1 cellular context compared by ENCODE assay signal in genomic region chr5:179795863-179796833, GRCh38.
TF ChIP-seq lines count a peak whose summit lies in the region.

No MANE protein-coding gene starts in this region.

TF ChIP-seq in GM12878, 131 proteins besides CTCF, POLR2A, EP300 and RAD21 (continued from another document and continues in another):
- TF ChIP-seq, protein P1, sequence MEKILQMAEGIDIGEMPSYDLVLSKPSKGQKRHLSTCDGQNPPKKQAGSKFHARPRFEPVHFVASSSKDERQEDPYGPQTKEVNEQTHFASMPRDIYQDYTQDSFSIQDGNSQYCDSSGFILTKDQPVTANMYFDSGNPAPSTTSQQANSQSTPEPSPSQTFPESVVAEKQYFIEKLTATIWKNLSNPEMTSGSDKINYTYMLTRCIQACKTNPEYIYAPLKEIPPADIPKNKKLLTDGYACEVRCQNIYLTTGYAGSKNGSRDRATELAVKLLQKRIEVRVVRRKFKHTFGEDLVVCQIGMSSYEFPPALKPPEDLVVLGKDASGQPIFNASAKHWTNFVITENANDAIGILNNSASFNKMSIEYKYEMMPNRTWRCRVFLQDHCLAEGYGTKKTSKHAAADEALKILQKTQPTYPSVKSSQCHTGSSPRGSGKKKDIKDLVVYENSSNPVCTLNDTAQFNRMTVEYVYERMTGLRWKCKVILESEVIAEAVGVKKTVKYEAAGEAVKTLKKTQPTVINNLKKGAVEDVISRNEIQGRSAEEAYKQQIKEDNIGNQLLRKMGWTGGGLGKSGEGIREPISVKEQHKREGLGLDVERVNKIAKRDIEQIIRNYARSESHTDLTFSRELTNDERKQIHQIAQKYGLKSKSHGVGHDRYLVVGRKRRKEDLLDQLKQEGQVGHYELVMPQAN (conservative IDR thresholded peaks at IDR 0.05), result peak; percentile 65; the same call in 1 of the 2 replicates
- TF ChIP-seq BACH1 (IDR thresholded peaks at IDR 0.05; ENCODE audit: borderline replicate concordance), result peak; percentile 90
- TF ChIP-seq PAX5 (IDR thresholded peaks at IDR 0.05; ENCODE audit: borderline replicate concordance, low read depth, low read length), result peak; percentile 20; the same call in 1 of the 2 replicates
- peak; percentile 47; the same call in 1 of the 2 replicates for TF ChIP-seq YY1 (IDR thresholded peaks at IDR 0.05; ENCODE audit: low read depth, low read length)
- TF ChIP-seq HSF1 (IDR thresholded peaks at IDR 0.05; ENCODE audit: low read depth, low read length), result no peak
- peak; percentile 8 for TF ChIP-seq SP1 (IDR thresholded peaks at IDR 0.05; ENCODE audit: low read depth, low read length)
- TF ChIP-seq PRDM15 (CRISPR knock-in tag; IDR thresholded peaks at IDR 0.05), result no peak
- no peak for TF ChIP-seq TCF7 (IDR thresholded peaks at IDR 0.05; ENCODE audit: borderline replicate concordance)
- TF ChIP-seq ZNF384 (IDR thresholded peaks at IDR 0.05; ENCODE audit: borderline replicate concordance, low read depth, low read length), result no peak
- TF ChIP-seq CHD2 (IDR thresholded peaks at IDR 0.05; ENCODE audit: borderline replicate concordance, low read depth, low read length), result peak; percentile 39; the same call in 1 of the 2 replicates
- TF ChIP-seq MEF2B (IDR thresholded peaks at IDR 0.05; ENCODE audit: partially characterized antibody, poor library complexity, severe bottlenecking), result no peak
- TF ChIP-seq ASH2L (IDR thresholded peaks at IDR 0.05; ENCODE audit: borderline replicate concordance, low read depth), result no peak
- no peak for TF ChIP-seq FOXK2 (IDR thresholded peaks at IDR 0.05)
- peak; percentile 91 for TF ChIP-seq IKZF1 (conservative IDR thresholded peaks at IDR 0.05)
- 0 out of 2 replicates have a peak, but pooled peaks have one; percentile 52 for TF ChIP-seq BCLAF1 (IDR thresholded peaks at IDR 0.05)
- TF ChIP-seq, protein P2, sequence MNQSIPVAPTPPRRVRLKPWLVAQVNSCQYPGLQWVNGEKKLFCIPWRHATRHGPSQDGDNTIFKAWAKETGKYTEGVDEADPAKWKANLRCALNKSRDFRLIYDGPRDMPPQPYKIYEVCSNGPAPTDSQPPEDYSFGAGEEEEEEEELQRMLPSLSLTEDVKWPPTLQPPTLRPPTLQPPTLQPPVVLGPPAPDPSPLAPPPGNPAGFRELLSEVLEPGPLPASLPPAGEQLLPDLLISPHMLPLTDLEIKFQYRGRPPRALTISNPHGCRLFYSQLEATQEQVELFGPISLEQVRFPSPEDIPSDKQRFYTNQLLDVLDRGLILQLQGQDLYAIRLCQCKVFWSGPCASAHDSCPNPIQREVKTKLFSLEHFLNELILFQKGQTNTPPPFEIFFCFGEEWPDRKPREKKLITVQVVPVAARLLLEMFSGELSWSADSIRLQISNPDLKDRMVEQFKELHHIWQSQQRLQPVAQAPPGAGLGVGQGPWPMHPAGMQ (IDR thresholded peaks at IDR 0.05; ENCODE audit: borderline replicate concordance), result no peak
- TF ChIP-seq, protein P3, sequence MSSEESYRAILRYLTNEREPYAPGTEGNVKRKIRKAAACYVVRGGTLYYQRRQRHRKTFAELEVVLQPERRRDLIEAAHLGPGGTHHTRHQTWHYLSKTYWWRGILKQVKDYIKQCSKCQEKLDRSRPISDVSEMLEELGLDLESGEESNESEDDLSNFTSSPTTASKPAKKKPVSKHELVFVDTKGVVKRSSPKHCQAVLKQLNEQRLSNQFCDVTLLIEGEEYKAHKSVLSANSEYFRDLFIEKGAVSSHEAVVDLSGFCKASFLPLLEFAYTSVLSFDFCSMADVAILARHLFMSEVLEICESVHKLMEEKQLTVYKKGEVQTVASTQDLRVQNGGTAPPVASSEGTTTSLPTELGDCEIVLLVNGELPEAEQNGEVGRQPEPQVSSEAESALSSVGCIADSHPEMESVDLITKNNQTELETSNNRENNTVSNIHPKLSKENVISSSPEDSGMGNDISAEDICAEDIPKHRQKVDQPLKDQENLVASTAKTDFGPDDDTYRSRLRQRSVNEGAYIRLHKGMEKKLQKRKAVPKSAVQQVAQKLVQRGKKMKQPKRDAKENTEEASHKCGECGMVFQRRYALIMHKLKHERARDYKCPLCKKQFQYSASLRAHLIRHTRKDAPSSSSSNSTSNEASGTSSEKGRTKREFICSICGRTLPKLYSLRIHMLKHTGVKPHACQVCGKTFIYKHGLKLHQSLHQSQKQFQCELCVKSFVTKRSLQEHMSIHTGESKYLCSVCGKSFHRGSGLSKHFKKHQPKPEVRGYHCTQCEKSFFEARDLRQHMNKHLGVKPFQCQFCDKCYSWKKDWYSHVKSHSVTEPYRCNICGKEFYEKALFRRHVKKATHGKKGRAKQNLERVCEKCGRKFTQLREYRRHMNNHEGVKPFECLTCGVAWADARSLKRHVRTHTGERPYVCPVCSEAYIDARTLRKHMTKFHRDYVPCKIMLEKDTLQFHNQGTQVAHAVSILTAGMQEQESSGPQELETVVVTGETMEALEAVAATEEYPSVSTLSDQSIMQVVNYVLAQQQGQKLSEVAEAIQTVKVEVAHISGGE (CRISPR knock-in tag; IDR thresholded peaks at IDR 0.05), result no peak
- TF ChIP-seq KLF5 (IDR thresholded peaks at IDR 0.05; ENCODE audit: partially characterized antibody), result peak; percentile 58
- TF ChIP-seq, protein P4, sequence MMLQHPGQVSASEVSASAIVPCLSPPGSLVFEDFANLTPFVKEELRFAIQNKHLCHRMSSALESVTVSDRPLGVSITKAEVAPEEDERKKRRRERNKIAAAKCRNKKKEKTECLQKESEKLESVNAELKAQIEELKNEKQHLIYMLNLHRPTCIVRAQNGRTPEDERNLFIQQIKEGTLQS (IDR thresholded peaks at IDR 0.05; ENCODE audit: borderline replicate concordance, extremely low read depth, low read depth, low read length), result no peak
- no peak for TF ChIP-seq NBN (IDR thresholded peaks at IDR 0.05)
- peak; percentile 50 for TF ChIP-seq ZNF217 (IDR thresholded peaks at IDR 0.05)
- TF ChIP-seq NFXL1 (IDR thresholded peaks at IDR 0.05; ENCODE audit: borderline replicate concordance), result 0 out of 2 replicates have a peak, but pooled peaks have one; percentile 34
- no peak; the same call in 1 of the 2 replicates for TF ChIP-seq CREB1 (IDR thresholded peaks at IDR 0.05; ENCODE audit: low read depth)
- no peak for TF ChIP-seq BMI1 (IDR thresholded peaks at IDR 0.05; ENCODE audit: borderline replicate concordance)
- TF ChIP-seq SIX5 (IDR thresholded peaks at IDR 0.05; ENCODE audit: low read depth, low read length, severe bottlenecking), result no peak
- no peak for TF ChIP-seq GABPA (IDR thresholded peaks at IDR 0.05; ENCODE audit: low read depth)
- peak; percentile 89; the same call in 1 of the 2 replicates for TF ChIP-seq RB1 (IDR thresholded peaks at IDR 0.05; ENCODE audit: borderline replicate concordance)
- TF ChIP-seq POU2F2 (IDR thresholded peaks at IDR 0.05; ENCODE audit: borderline replicate concordance, low read depth, low read length), result 0 out of 3 replicates have a peak, but pooled peaks have one; percentile 36
- TF ChIP-seq TAF1 (IDR thresholded peaks at IDR 0.05; ENCODE audit: borderline replicate concordance, low read depth, low read length), result no peak
- TF ChIP-seq, protein P5, sequence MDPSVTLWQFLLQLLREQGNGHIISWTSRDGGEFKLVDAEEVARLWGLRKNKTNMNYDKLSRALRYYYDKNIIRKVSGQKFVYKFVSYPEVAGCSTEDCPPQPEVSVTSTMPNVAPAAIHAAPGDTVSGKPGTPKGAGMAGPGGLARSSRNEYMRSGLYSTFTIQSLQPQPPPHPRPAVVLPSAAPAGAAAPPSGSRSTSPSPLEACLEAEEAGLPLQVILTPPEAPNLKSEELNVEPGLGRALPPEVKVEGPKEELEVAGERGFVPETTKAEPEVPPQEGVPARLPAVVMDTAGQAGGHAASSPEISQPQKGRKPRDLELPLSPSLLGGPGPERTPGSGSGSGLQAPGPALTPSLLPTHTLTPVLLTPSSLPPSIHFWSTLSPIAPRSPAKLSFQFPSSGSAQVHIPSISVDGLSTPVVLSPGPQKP (IDR thresholded peaks at IDR 0.05; ENCODE audit: low read depth, low read length), result no peak
- TF ChIP-seq CHD1 (IDR thresholded peaks at IDR 0.05; ENCODE audit: low read depth, low read length), result peak; percentile 80; the same call in 1 of the 2 replicates
- TF ChIP-seq POLR2AphosphoS5 (IDR thresholded peaks at IDR 0.05; ENCODE audit: low read length), result peak; percentile 52
- no peak for TF ChIP-seq RFX5 (IDR thresholded peaks at IDR 0.05; ENCODE audit: low read depth, low read length)
- no peak for TF ChIP-seq CBX5 (IDR thresholded peaks at IDR 0.05; ENCODE audit: low read depth)
- TF ChIP-seq ZBTB33 (IDR thresholded peaks at IDR 0.05), result no peak
- TF ChIP-seq IRF4 (IDR thresholded peaks at IDR 0.05; ENCODE audit: low read depth, low read length), result no peak
- peak in 1 of 2 experiments; percentile 56; a peak in 1 of 3 replicates for TF ChIP-seq EGR1 (IDR thresholded peaks at IDR 0.05; ENCODE audit: borderline replicate concordance in 1 of 2, low read depth in 2 of 2, low read length in 2 of 2)
- no peak for TF ChIP-seq RCOR1 (conservative IDR thresholded peaks at IDR 0.05; ENCODE audit: low read depth, low read length)
- TF ChIP-seq MYB (IDR thresholded peaks at IDR 0.05; ENCODE audit: borderline replicate concordance, low read depth, low read length), result 0 out of 2 replicates have a peak, but pooled peaks have one; percentile 18
- TF ChIP-seq SPI1 (IDR thresholded peaks at IDR 0.05; ENCODE audit: borderline replicate concordance, insufficient read depth, low read depth, low read length), result peak; percentile 75
- no peak for TF ChIP-seq YBX1 (IDR thresholded peaks at IDR 0.05)
- TF ChIP-seq TBL1XR1 (IDR thresholded peaks at IDR 0.05; ENCODE audit: low read depth, low read length), result no peak
